Comparison of ENCODE assay signal across 9 cellular contexts in the genomic region with DNA sequence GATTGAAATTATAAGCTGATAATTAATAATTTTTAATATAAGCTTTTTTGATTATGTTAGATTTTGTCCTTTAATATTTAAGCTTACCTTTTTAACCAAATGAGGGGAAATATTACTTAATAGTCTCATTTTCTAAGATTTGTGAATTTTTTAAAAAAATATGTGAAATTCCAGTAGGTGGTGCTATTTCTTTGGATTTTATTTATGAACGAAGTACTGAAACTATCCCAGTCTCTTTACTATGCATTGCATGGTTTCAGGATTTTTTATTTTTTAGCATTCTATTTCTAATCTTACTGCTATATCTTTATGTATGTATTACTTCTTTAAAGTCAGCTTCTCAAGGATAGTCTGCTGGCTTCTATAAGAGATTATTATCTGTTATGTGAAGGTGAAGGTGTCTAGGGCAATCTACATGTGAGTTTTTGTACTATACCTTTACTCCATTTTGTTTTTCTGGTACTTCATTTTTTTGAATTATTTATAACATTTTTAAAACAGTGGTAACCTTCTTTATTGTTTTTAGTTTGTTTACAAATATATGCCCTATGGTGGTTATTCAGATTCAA.
DNase-seq lines count a peak whose midpoint lies in the region; ATAC-seq and TF ChIP-seq lines count a peak whose summit lies in the region.
"Had no signal": no experiment of that assay in that cellular context is flagged by ENCODE, and none has a peak within 500 bp of the region (broad histone marks: within the 10 kb centered on the region; RNA-seq: fewer than 3 reads in every experiment).

No MANE protein-coding gene starts in this region.

- no peaks in the 10 kb centered on the region for H3K4me1 ChIP-seq in Karpas-422 (ENCODE audit: low read length)

- no peak overlapping the region for H3K27ac ChIP-seq in Karpas-422 (ENCODE audit: low read length)

- peaks cover 0 to 2% (median 0%) of the 10 kb centered on the region in 5 experiments for H3K9me3 Mint-ChIP-seq in brain
- H3K9me3 Mint-ChIP-seq in nephron: no peaks in the 10 kb centered on the region
- H3K9me3 Mint-ChIP-seq in stimulated activated effector memory CD8-positive, alpha-beta T cell treated with anti-CD3 and anti-CD28 coated beads, Interleukin-12 subunit alpha, Interleukin-12 subunit beta, amount 100 ng/mL, for 72 hours: no peaks in the 10 kb centered on the region

- no peaks in the 10 kb centered on the region for H4K20me1 ChIP-seq in Karpas-422 (ENCODE audit: insufficient read depth, low read depth, low read length)

- no peak for ATAC-seq in stimulated activated effector memory CD8-positive, alpha-beta T cell treated with anti-CD3 and anti-CD28 coated beads, Interleukin-12 subunit alpha, Interleukin-12 subunit beta, amount 100 ng/mL, for 72 hours
- ATAC-seq in HG02763 (IDR thresholded peaks at IDR 0.05; ENCODE audit: unreplicated experiment): no peak
- no peak for ATAC-seq in HG03571 (IDR thresholded peaks at IDR 0.05; ENCODE audit: unreplicated experiment)
- no peak for ATAC-seq in GM18519 (IDR thresholded peaks at IDR 0.05; ENCODE audit: low FRiP score, unreplicated experiment)

- H3K9me3 ChIP-seq in Karpas-422 (ENCODE audit: low read length): no peaks in the 10 kb centered on the region

- no peaks in the 10 kb centered on the region for H3K27me3 ChIP-seq in Karpas-422 (ENCODE audit: low read length)

- H2AFZ ChIP-seq in Karpas-422 (ENCODE audit: low read length): no peak overlapping the region

- peak; percentile 55 to 64 for TF ChIP-seq CTCF in brain (conservative IDR thresholded peaks at IDR 0.05)
- TF ChIP-seq CTCF in nephron (IDR thresholded peaks at IDR 0.05; ENCODE audit: unreplicated experiment in 3 of 3): peak; percentile 35 to 59 (median 40)

- H3K9me2 ChIP-seq in Karpas-422 (replicated peaks; ENCODE audit: insufficient read depth, low read length): no peaks in the 10 kb centered on the region

- H3K27me3 Mint-ChIP-seq in brain: no peaks in the 10 kb centered on the region
- no peaks in the 10 kb centered on the region for H3K27me3 Mint-ChIP-seq in nephron (ENCODE audit: low read depth)
- H3K27me3 Mint-ChIP-seq: activated B cell treated with CpG ODN at 0.5 μM for 24 hours had no signal

- no peaks in the 10 kb centered on the region for H3K79me2 ChIP-seq in Karpas-422 (ENCODE audit: low read length)

- H3K36me3 Mint-ChIP-seq in brain: peaks cover 31% of the 10 kb centered on the region
- peaks cover 17% of the 10 kb centered on the region for H3K36me3 Mint-ChIP-seq in nephron (ENCODE audit: low read depth)
- H3K36me3 Mint-ChIP-seq in stimulated activated effector memory CD8-positive, alpha-beta T cell treated with anti-CD3 and anti-CD28 coated beads, Interleukin-12 subunit alpha, Interleukin-12 subunit beta, amount 100 ng/mL, for 72 hours: no peaks in the 10 kb centered on the region

- no peaks in the 10 kb centered on the region for H3K36me3 ChIP-seq in Karpas-422 (ENCODE audit: insufficient read depth, low read length)

- H3K9ac ChIP-seq in Karpas-422 (ENCODE audit: low read length): no peak overlapping the region

- H3K4me3 Mint-ChIP-seq in brain (no peak overlapping the region), nephron (no peak overlapping the region)
- H3K4me3 Mint-ChIP-seq in stimulated activated effector memory CD8-positive, alpha-beta T cell treated with anti-CD3 and anti-CD28 coated beads, Interleukin-12 subunit alpha, Interleukin-12 subunit beta, amount 100 ng/mL, for 72 hours: no peak overlapping the region
- H3K4me3 Mint-ChIP-seq: activated B cell treated with CpG ODN at 0.5 μM for 24 hours had no signal

- H3K4me3 ChIP-seq in Karpas-422 (ENCODE audit: low read length): no peak overlapping the region

- H3K4me1 Mint-ChIP-seq in brain (no peaks in the 10 kb centered on the region), nephron (no peaks in the 10 kb centered on the region)
- no peaks in the 10 kb centered on the region for H3K4me1 Mint-ChIP-seq in stimulated activated effector memory CD8-positive, alpha-beta T cell treated with anti-CD3 and anti-CD28 coated beads, Interleukin-12 subunit alpha, Interleukin-12 subunit beta, amount 100 ng/mL, for 72 hours
- H3K4me1 Mint-ChIP-seq: activated B cell treated with CpG ODN at 0.5 μM for 24 hours had no signal

- DNase-seq in EL (peak; percentile 4), Karpas-422 (peak; percentile 69)
- DNase-seq in stimulated activated effector memory CD8-positive, alpha-beta T cell treated with anti-CD3 and anti-CD28 coated beads, Interleukin-12 subunit alpha, Interleukin-12 subunit beta, amount 100 ng/mL, for 72 hours (ENCODE audit: low spot score in 2 of 2): no peak
- DNase-seq: activated B cell treated with CpG ODN at 0.5 μM for 24 hours had no signal

- no peak overlapping the region for H3K4me2 ChIP-seq in Karpas-422 (ENCODE audit: low read depth, low read length, poor library complexity, severe bottlenecking)

- H3K27ac Mint-ChIP-seq in brain (no peak overlapping the region), nephron (no peak overlapping the region)
- H3K27ac Mint-ChIP-seq in stimulated activated effector memory CD8-positive, alpha-beta T cell treated with anti-CD3 and anti-CD28 coated beads, Interleukin-12 subunit alpha, Interleukin-12 subunit beta, amount 100 ng/mL, for 72 hours: no peak overlapping the region
- H3K27ac Mint-ChIP-seq: activated B cell treated with CpG ODN at 0.5 μM for 24 hours had no signal

Comparison
In these comparisons a context has a peak if more than half of its experiments do, and no peak if none do; other contexts are left out.
1. DNase-seq: peak in EL (single experiment) and Karpas-422 (single experiment); none in stimulated activated effector memory CD8-positive, alpha-beta T cell treated with anti-CD3 and anti-CD28 coated beads, Interleukin-12 subunit alpha, Interleukin-12 subunit beta, amount 100 ng/mL, for 72 hours (0 of 2).